Comparison of ENCODE assay signal across 13 cellular contexts in genomic region chr1:4375812-4376211, GRCh38.
"Had no signal": no experiment of that assay in that cellular context is flagged by ENCODE, and none has a peak within 500 bp of the region (broad histone marks: within the 10 kb centered on the region; RNA-seq: fewer than 3 reads in every experiment).

No MANE protein-coding gene starts in this region.

- DNase-seq: activated CD4-positive, alpha-beta memory T cell treated with anti-CD3 and anti-CD28 coated beads, Interleukin-2, amount 10 ng/mL, durations not matched to agents 7 days and 5 days; activated CD4-positive, alpha-beta T cell treated with anti-CD3 and anti-CD28 coated beads for 36 hours; activated T-cell treated with anti-CD3 and anti-CD28 coated beads, Interleukin-2, amount 50 U/mL, for 72 hours; body of pancreas; endodermal cell; left lung; nephron progenitor cell; stimulated activated CD4-positive, alpha-beta T cell treated with anti-CD3 and anti-CD28 coated beads, Interleukin-2, amount 100 ng/mL, for 48 hours; stimulated activated naive CD4-positive, alpha-beta T cell treated with Interleukin-2 at 50 U/mL for 16 hours; T1000; upper lobe of left lung had no signal

- H3K4me1 Mint-ChIP-seq: endodermal cell, memory B cell, nephron progenitor cell had no signal

- H3K9me3 ChIP-seq: body of pancreas had no signal

- H3K36me3 ChIP-seq: left lung, upper lobe of left lung had no signal

- H3K27ac Mint-ChIP-seq: activated CD4-positive, alpha-beta memory T cell treated with anti-CD3 and anti-CD28 coated beads, Interleukin-2, amount 10 ng/mL, durations not matched to agents 7 days and 5 days; activated CD4-positive, alpha-beta T cell treated with anti-CD3 and anti-CD28 coated beads for 36 hours; activated T-cell treated with anti-CD3 and anti-CD28 coated beads, Interleukin-2, amount 50 U/mL, for 72 hours; endodermal cell; memory B cell; nephron progenitor cell had no signal

- H3K4me3 ChIP-seq: body of pancreas, left lung, upper lobe of left lung had no signal

- ATAC-seq: activated CD4-positive, alpha-beta T cell treated with anti-CD3 and anti-CD28 coated beads for 36 hours; activated T-cell treated with anti-CD3 and anti-CD28 coated beads, Interleukin-2, amount 50 U/mL, for 72 hours; body of pancreas; left lung had no signal

- H3K36me3 Mint-ChIP-seq: memory B cell had no signal

- H3K27me3 Mint-ChIP-seq: activated CD4-positive, alpha-beta memory T cell treated with anti-CD3 and anti-CD28 coated beads, Interleukin-2, amount 10 ng/mL, durations not matched to agents 7 days and 5 days; activated CD4-positive, alpha-beta T cell treated with anti-CD3 and anti-CD28 coated beads for 36 hours had no signal

- H3K27ac ChIP-seq: body of pancreas, left lung, upper lobe of left lung, VCaP had no signal

- H3K4me3 Mint-ChIP-seq: activated CD4-positive, alpha-beta memory T cell treated with anti-CD3 and anti-CD28 coated beads, Interleukin-2, amount 10 ng/mL, durations not matched to agents 7 days and 5 days; activated CD4-positive, alpha-beta T cell treated with anti-CD3 and anti-CD28 coated beads for 36 hours; activated T-cell treated with anti-CD3 and anti-CD28 coated beads, Interleukin-2, amount 50 U/mL, for 72 hours; endodermal cell; memory B cell; nephron progenitor cell had no signal

- H3K4me1 ChIP-seq: body of pancreas, left lung, upper lobe of left lung had no signal

- H3K27me3 ChIP-seq: left lung, upper lobe of left lung had no signal
